Comparison of ENCODE assay signal across 12 cellular contexts in genomic region chr5:175821790-175822211, GRCh38.
DNase-seq lines count a peak whose midpoint lies in the region; ATAC-seq and TF ChIP-seq lines count a peak whose summit lies in the region.
"Had no signal": no experiment of that assay in that cellular context is flagged by ENCODE, and none has a peak within 500 bp of the region (broad histone marks: within the 10 kb centered on the region; RNA-seq: fewer than 3 reads in every experiment).

No MANE protein-coding gene starts in this region.

- H3K36me3 ChIP-seq in tibial artery = no peaks in the 10 kb centered on the region
- H3K36me3 ChIP-seq: gastrocnemius medialis had no signal

- no peaks in the 10 kb centered on the region for H3K9me3 ChIP-seq in tibial artery
- H3K9me3 ChIP-seq: gastrocnemius medialis had no signal

- H3K27me3 Mint-ChIP-seq in activated naive CD8-positive, alpha-beta T cell treated with anti-CD3 and anti-CD28 coated beads, Interleukin-2, amount 50 U/mL, for 24 hours = peaks cover 16% of the 10 kb centered on the region

- no peak overlapping the region for H3K4me3 ChIP-seq in tibial artery
- H3K4me3 ChIP-seq: gastrocnemius medialis had no signal

- H3K9me3 Mint-ChIP-seq in activated naive CD8-positive, alpha-beta T cell treated with anti-CD3 and anti-CD28 coated beads, Interleukin-2, amount 50 U/mL, for 24 hours = no peaks in the 10 kb centered on the region

- H3K27ac ChIP-seq in tibial artery = no peak overlapping the region
- H3K27ac ChIP-seq: gastrocnemius medialis had no signal

- TF ChIP-seq CTCF in tibial artery (IDR thresholded peaks at IDR 0.05) = no peak

- DNase-seq in EL (peak; percentile 69), NCI-H345 (lab: John Stamatoyannopoulos, UW) (no peak), Ammon's horn (ENCODE audit: low spot score) (no peak), tibial artery (no peak)
- DNase-seq in activated naive CD8-positive, alpha-beta T cell treated with anti-CD3 and anti-CD28 coated beads, Interleukin-2, amount 50 U/mL, for 24 hours = peak; percentile 23
- DNase-seq: gastrocnemius medialis, H7, right cardiac atrium had no signal

- peak overlapping the region; percentile 78 for H3K27ac Mint-ChIP-seq in activated naive CD8-positive, alpha-beta T cell treated with anti-CD3 and anti-CD28 coated beads, Interleukin-2, amount 50 U/mL, for 24 hours

- no peaks in the 10 kb centered on the region for H3K4me1 ChIP-seq in tibial artery
- H3K4me1 ChIP-seq: gastrocnemius medialis had no signal

- H3K27me3 ChIP-seq in tibial artery = peaks cover 0 to 24% of the 10 kb centered on the region in 2 donors

- H3K4me3 Mint-ChIP-seq in activated naive CD8-positive, alpha-beta T cell treated with anti-CD3 and anti-CD28 coated beads, Interleukin-2, amount 50 U/mL, for 24 hours = peak overlapping the region; percentile 49

- ATAC-seq in GM19351 (IDR thresholded peaks at IDR 0.05; ENCODE audit: unreplicated experiment) = peak; percentile 84
- ATAC-seq in HG03439 (IDR thresholded peaks at IDR 0.05; ENCODE audit: unreplicated experiment) = peak; percentile 69
- peak; percentile 79 for ATAC-seq in activated naive CD8-positive, alpha-beta T cell treated with anti-CD3 and anti-CD28 coated beads, Interleukin-2, amount 50 U/mL, for 24 hours
- ATAC-seq in GM21528 (IDR thresholded peaks at IDR 0.05; ENCODE audit: low FRiP score, unreplicated experiment) = no peak
- ATAC-seq: gastrocnemius medialis, HepG2, right cardiac atrium had no signal

- H3K4me1 Mint-ChIP-seq in activated naive CD8-positive, alpha-beta T cell treated with anti-CD3 and anti-CD28 coated beads, Interleukin-2, amount 50 U/mL, for 24 hours = peaks cover 14% of the 10 kb centered on the region

- intact Hi-C loops in tibial artery (cut with DNase I; ENCODE audit: low total_unique reads) = no loop called here

- no peaks in the 10 kb centered on the region for H3K36me3 Mint-ChIP-seq in activated naive CD8-positive, alpha-beta T cell treated with anti-CD3 and anti-CD28 coated beads, Interleukin-2, amount 50 U/mL, for 24 hours (ENCODE audit: low read depth)

Comparison
In these comparisons a context has a peak if more than half of its experiments do, and no peak if none do; other contexts are left out.
1. DNase-seq: peak in EL (single experiment) and activated naive CD8-positive, alpha-beta T cell treated with anti-CD3 and anti-CD28 coated beads, Interleukin-2, amount 50 U/mL, for 24 hours (single experiment); none in NCI-H345 (single experiment), Ammon's horn (single experiment) and tibial artery (0 of 2).